ENCODE assay signal across 24 cellular contexts in genomic region chr3:31576521-31576920, GRCh38. TPM values are rescaled to one million over a fixed set of nuclear protein-coding genes. Genes with fewer than 3 reads are reported as not detected.
DNase-seq lines count a peak whose midpoint lies in the region; ATAC-seq, FAIRE-seq and TF ChIP-seq lines count a peak whose summit lies in the region.
"Had no signal": no experiment of that assay in that cellular context is flagged by ENCODE, and none has a peak within 500 bp of the region (broad histone marks: within the 10 kb centered on the region; RNA-seq: fewer than 3 reads in every experiment).

No MANE protein-coding gene starts in this region.

- H3K27ac ChIP-seq in endothelial cell of umbilical vein (ENCODE audit: insufficient read depth, low read depth, low read length), result no peak overlapping the region
- H3K27ac ChIP-seq: BLaER1, C4-2B had no signal

- H3K27ac Mint-ChIP-seq in activated naive CD4-positive, alpha-beta T cell treated with anti-CD3 and anti-CD28 coated beads, Interleukin-2, amount 50 U/mL, for 24 hours, result peak overlapping the region; percentile 60
- H3K27ac Mint-ChIP-seq in activated naive CD4-positive, alpha-beta T cell treated with anti-CD3 and anti-CD28 coated beads, Interleukin-2, amount 10 ng/mL, durations not matched to agents 7 days and 5 days, result no peak overlapping the region
- no peak overlapping the region for H3K27ac Mint-ChIP-seq in activated T-helper 17 cell treated with anti-CD3 and anti-CD28 coated beads, Interleukin-2, amount 50 U/mL, for 72 hours
- H3K27ac Mint-ChIP-seq: B cell; CD4-positive, CD25-positive, alpha-beta regulatory T cell; CD8-positive, alpha-beta T cell; HFFc6 had no signal

- H3F3A ChIP-seq in Loucy (ENCODE audit: low read depth), result peaks cover 79% of the 10 kb centered on the region

- H3K9ac ChIP-seq in Loucy (ENCODE audit: low read depth, low read length, poor library complexity, severe bottlenecking) (no peak overlapping the region), endothelial cell of umbilical vein (replicated peaks; ENCODE audit: extremely low read depth, insufficient read depth, low read length) (no peak overlapping the region)
- H3K9ac ChIP-seq: BLaER1 had no signal

- H4K20me1 ChIP-seq in Loucy (ENCODE audit: insufficient read depth, low read length, poor library complexity, severe bottlenecking) (peaks cover 97% of the 10 kb centered on the region), endothelial cell of umbilical vein (replicated peaks; ENCODE audit: control insufficient read depth, extremely low read depth, insufficient read depth, low read length) (peaks cover 23% of the 10 kb centered on the region)

- H2AFZ ChIP-seq in Loucy (ENCODE audit: low read length), result no peak overlapping the region
- no peak overlapping the region for H2AFZ ChIP-seq in endothelial cell of umbilical vein (ENCODE audit: low read depth, low read length)

- no peak for TF ChIP-seq CTCF in Loucy (conservative IDR thresholded peaks at IDR 0.05; ENCODE audit: low read length)
- no peak for TF ChIP-seq CTCF in endothelial cell of umbilical vein (IDR thresholded peaks at IDR 0.05; ENCODE audit: extremely low read depth in 1 of 2, insufficient read depth in 1 of 2, low read depth in 1 of 2, low read length in 2 of 2)

- H3K4me3 ChIP-seq in Loucy (ENCODE audit: low read length, poor library complexity, severe bottlenecking), result peak overlapping the region; percentile 32
- no peak overlapping the region for H3K4me3 ChIP-seq in endothelial cell of umbilical vein (replicated peaks in 1 of 3; ENCODE audit: insufficient read depth in 1 of 3, low read depth in 1 of 3, low read length in 3 of 3)
- H3K4me3 ChIP-seq: BLaER1, HAP-1 had no signal

- H3K9me1 ChIP-seq in endothelial cell of umbilical vein (replicated peaks; ENCODE audit: control insufficient read depth, extremely low read depth, insufficient read depth, low read length), result no peaks in the 10 kb centered on the region

- no peaks in the 10 kb centered on the region for H3K9me2 ChIP-seq in Loucy (replicated peaks; ENCODE audit: low read depth, low read length)

- H3K4me1 Mint-ChIP-seq in activated naive CD4-positive, alpha-beta T cell treated with anti-CD3 and anti-CD28 coated beads, Interleukin-2, amount 50 U/mL, for 24 hours, result peaks cover 17% of the 10 kb centered on the region
- peaks cover 45% of the 10 kb centered on the region for H3K4me1 Mint-ChIP-seq in activated naive CD4-positive, alpha-beta T cell treated with anti-CD3 and anti-CD28 coated beads, Interleukin-2, amount 10 ng/mL, durations not matched to agents 7 days and 5 days
- peaks cover 35% of the 10 kb centered on the region for H3K4me1 Mint-ChIP-seq in activated T-helper 17 cell treated with anti-CD3 and anti-CD28 coated beads, Interleukin-2, amount 50 U/mL, for 72 hours

- no peak for DNase-seq in activated naive CD4-positive, alpha-beta T cell treated with anti-CD3 and anti-CD28 coated beads, Interleukin-2, amount 10 ng/mL, durations not matched to agents 7 days and 5 days
- no peak for DNase-seq in endothelial cell of umbilical vein (ENCODE audit: low read depth, low spot score)
- DNase-seq in NCI-H1694 (lab: John Stamatoyannopoulos, UW), result no peak
- DNase-seq in stimulated activated CD4-positive, alpha-beta T cell treated with anti-CD3 and anti-CD28 coated beads, Interleukin-4, amount 100 ng/mL, for 24 hours, result no peak
- DNase-seq: CD4-positive, CD25-positive, alpha-beta regulatory T cell; CD8-positive, alpha-beta T cell; DMS 273 treated with DMSO at 0.1 percent for 48 hours; DMS79; GF-D8; GOT3; HFFc6 had no signal

- intact Hi-C loops in endothelial cell of umbilical vein (cut with micrococcal nuclease), result no loop called here

- H3K4me1 ChIP-seq in Loucy (ENCODE audit: insufficient read depth, low read length, poor library complexity, severe bottlenecking), result peaks cover 80% of the 10 kb centered on the region
- H3K4me1 ChIP-seq in endothelial cell of umbilical vein (ENCODE audit: control insufficient read depth, extremely low read depth, insufficient read depth, low read length), result peaks cover 6% of the 10 kb centered on the region

- H3K4me2 ChIP-seq in Loucy (ENCODE audit: low read depth, low read length, poor library complexity, severe bottlenecking) (peak overlapping the region; percentile 69), endothelial cell of umbilical vein (ENCODE audit: insufficient read depth, low read length) (no peak overlapping the region)
- H3K4me2 ChIP-seq: BLaER1 had no signal

- dilution Hi-C loops in endothelial cell of umbilical vein (cut with MboI; ENCODE audit: extremely low pct_ligation_motif_present, low sequenced_read_pairs), result no loop called here

- no peaks in the 10 kb centered on the region for H3K9me3 Mint-ChIP-seq in activated naive CD4-positive, alpha-beta T cell treated with anti-CD3 and anti-CD28 coated beads, Interleukin-2, amount 50 U/mL, for 24 hours
- no peaks in the 10 kb centered on the region for H3K9me3 Mint-ChIP-seq in activated naive CD4-positive, alpha-beta T cell treated with anti-CD3 and anti-CD28 coated beads, Interleukin-2, amount 10 ng/mL, durations not matched to agents 7 days and 5 days
- H3K9me3 Mint-ChIP-seq in activated T-helper 17 cell treated with anti-CD3 and anti-CD28 coated beads, Interleukin-2, amount 50 U/mL, for 72 hours, result no peaks in the 10 kb centered on the region
- H3K9me3 Mint-ChIP-seq: CD4-positive, CD25-positive, alpha-beta regulatory T cell; CD8-positive, alpha-beta T cell; HFFc6 had no signal

- peaks cover 12% of the 10 kb centered on the region for H3K36me3 Mint-ChIP-seq in activated naive CD4-positive, alpha-beta T cell treated with anti-CD3 and anti-CD28 coated beads, Interleukin-2, amount 50 U/mL, for 24 hours
- H3K36me3 Mint-ChIP-seq in activated naive CD4-positive, alpha-beta T cell treated with anti-CD3 and anti-CD28 coated beads, Interleukin-2, amount 10 ng/mL, durations not matched to agents 7 days and 5 days, result peaks cover 42% of the 10 kb centered on the region
- H3K36me3 Mint-ChIP-seq in activated T-helper 17 cell treated with anti-CD3 and anti-CD28 coated beads, Interleukin-2, amount 50 U/mL, for 72 hours (ENCODE audit: low read depth), result peaks cover 53% of the 10 kb centered on the region

- POLR2A ChIA-PET in endothelial cell of umbilical vein (lab: Charles Lee), result no interaction called here

- no peak for TF ChIP-seq POLR2A in endothelial cell of umbilical vein (IDR thresholded peaks at IDR 0.05; ENCODE audit: low read depth, low read length)

- H3K27me3 ChIP-seq in Loucy (ENCODE audit: insufficient read depth, low read length, poor library complexity, severe bottlenecking) (no peaks in the 10 kb centered on the region), endothelial cell of umbilical vein (ENCODE audit: control insufficient read depth in 2 of 2, insufficient read depth in 2 of 2, low read length in 2 of 2) (no peaks in the 10 kb centered on the region)
- H3K27me3 ChIP-seq: BLaER1 had no signal

- no peak overlapping the region for H3K4me3 Mint-ChIP-seq in activated naive CD4-positive, alpha-beta T cell treated with anti-CD3 and anti-CD28 coated beads, Interleukin-2, amount 50 U/mL, for 24 hours
- no peak overlapping the region for H3K4me3 Mint-ChIP-seq in activated naive CD4-positive, alpha-beta T cell treated with anti-CD3 and anti-CD28 coated beads, Interleukin-2, amount 10 ng/mL, durations not matched to agents 7 days and 5 days
- H3K4me3 Mint-ChIP-seq in activated T-helper 17 cell treated with anti-CD3 and anti-CD28 coated beads, Interleukin-2, amount 50 U/mL, for 72 hours, result peak overlapping the region; percentile 50
- H3K4me3 Mint-ChIP-seq: B cell; CD8-positive, alpha-beta T cell; HFFc6 had no signal

- no peaks in the 10 kb centered on the region for H3K27me3 Mint-ChIP-seq in activated naive CD4-positive, alpha-beta T cell treated with anti-CD3 and anti-CD28 coated beads, Interleukin-2, amount 50 U/mL, for 24 hours
- no peaks in the 10 kb centered on the region for H3K27me3 Mint-ChIP-seq in activated naive CD4-positive, alpha-beta T cell treated with anti-CD3 and anti-CD28 coated beads, Interleukin-2, amount 10 ng/mL, durations not matched to agents 7 days and 5 days
- no peaks in the 10 kb centered on the region for H3K27me3 Mint-ChIP-seq in activated T-helper 17 cell treated with anti-CD3 and anti-CD28 coated beads, Interleukin-2, amount 50 U/mL, for 72 hours
- H3K27me3 Mint-ChIP-seq: B cell; CD4-positive, CD25-positive, alpha-beta regulatory T cell had no signal

- no peak for ATAC-seq in activated T-helper 17 cell treated with anti-CD3 and anti-CD28 coated beads, Interleukin-2, amount 50 U/mL, for 72 hours (replicated peaks)
- no peak for ATAC-seq in GM21390 (IDR thresholded peaks at IDR 0.05; ENCODE audit: unreplicated experiment)
- ATAC-seq: CD8-positive, alpha-beta T cell had no signal

- no peak for FAIRE-seq in endothelial cell of umbilical vein (lab: Jason Lieb, UNC)
- FAIRE-seq: A204.1, D721Med, GM12891, GM18507, H54 had no signal

- peaks cover 97% of the 10 kb centered on the region for H3K79me2 ChIP-seq in Loucy (ENCODE audit: insufficient read depth, low read length)
- H3K79me2 ChIP-seq in endothelial cell of umbilical vein (ENCODE audit: control insufficient read depth, insufficient read depth, low read length), result peaks cover 58% of the 10 kb centered on the region

- BruUV-seq in endothelial cell of umbilical vein (replicated peaks; lab: Mats Ljungman, UMichigan), result TSS peak; percentile 7

- H3K36me3 ChIP-seq in Loucy (ENCODE audit: insufficient read depth, low read length) (peaks cover 94% of the 10 kb centered on the region), endothelial cell of umbilical vein (ENCODE audit: control insufficient read depth in 2 of 2, extremely low read depth in 1 of 2, insufficient read depth in 2 of 2, low read length in 2 of 2) (no peaks in the 10 kb centered on the region)

- CTCF ChIA-PET in activated naive CD4-positive, alpha-beta T cell treated with anti-CD3 and anti-CD28 coated beads, Interleukin-2, amount 10 ng/mL, durations not matched to agents 7 days and 5 days (lab: Charles Lee), result interaction anchor here (1.0 kb wide), 2 partner anchors 192 to 229 kb away, joined by 3 to 4 read pairs; no protein-coding TSS in a partner anchor
- CTCF ChIA-PET in endothelial cell of umbilical vein (lab: Charles Lee), result interaction anchor here (1.3 kb wide), 2 partner anchors 10 to 31 kb away, joined by 3 read pairs; no protein-coding TSS in a partner anchor

- no peaks in the 10 kb centered on the region for H3K9me3 ChIP-seq in Loucy (ENCODE audit: insufficient read depth, low read depth, low read length)
- H3K9me3 ChIP-seq in endothelial cell of umbilical vein (replicated peaks; ENCODE audit: control insufficient read depth, insufficient read depth, low read length), result no peaks in the 10 kb centered on the region
- H3K9me3 ChIP-seq: HAP-1 had no signal

RNA-seq across cellular contexts. Expression of gene STT3B, which starts 43.8 kb away (rescaled TPM):
- total RNA-seq in activated T-helper 17 cell treated with anti-CD3 and anti-CD28 coated beads, Interleukin-2, amount 50 U/mL, for 72 hours, result 100 to 1,000 TPM in 1 of 2 donors, 10 to 100 TPM in 1; 88.9 to 155 TPM
- 113 and 114 TPM in 2 replicates for total RNA-seq in endothelial cell of umbilical vein
- polyA plus RNA-seq in endothelial cell of umbilical vein, result 40.2 and 56.4 TPM in 2 replicates
- polyA plus RNA-seq in endothelial cell of umbilical vein (2011; cell fraction: cytosol; rRNA removed), result 48.1 and 49.3 TPM in 2 replicates
- 46.4 and 75.4 TPM in 2 replicates for polyA plus RNA-seq in endothelial cell of umbilical vein (2011; cell fraction: nucleus; rRNA removed)
- 71.8 and 85.2 TPM in 2 replicates for polyA plus RNA-seq in endothelial cell of umbilical vein (2012)
- 130 and 137 TPM in 2 replicates for polyA minus RNA-seq in endothelial cell of umbilical vein
- polyA minus RNA-seq in endothelial cell of umbilical vein (2011; cell fraction: cytosol; rRNA and poly(A)+ RNA removed), result 68.8 TPM
- polyA minus RNA-seq in endothelial cell of umbilical vein (2011; cell fraction: nucleus; rRNA and poly(A)+ RNA removed), result 104 and 165 TPM in 2 replicates
